In genomic region chr2:184006998-184007397, GRCh38 we compare ENCODE assay signal across 23 cellular contexts.
A peak's percentile ranks its signal among the peaks of the same experiment; 100 is the strongest.
DNase-seq lines count a peak whose midpoint lies in the region; ATAC-seq and TF ChIP-seq lines count a peak whose summit lies in the region.
"Had no signal": no experiment of that assay in that cellular context is flagged by ENCODE, and none has a peak within 500 bp of the region (broad histone marks: within the 10 kb centered on the region; RNA-seq: fewer than 3 reads in every experiment).

No MANE protein-coding gene starts in this region.

- DNase-seq in NCI-H2227 (lab: John Stamatoyannopoulos, UW; ENCODE audit: unreplicated experiment) = peak; percentile 27
- DNase-seq in NCI-H2227 treated with DMSO at 0.1 percent for 48 hours (lab: John Stamatoyannopoulos, UW) = no peak
- peak; percentile 26 for DNase-seq in NCI-H345 (lab: John Stamatoyannopoulos, UW)
- peak; percentile 55 for DNase-seq in SHP77 treated with DMSO at 0.1 percent for 48 hours (lab: John Stamatoyannopoulos, UW)
- DNase-seq in upper lobe of right lung = no peak
- no peak for DNase-seq in NAMALWA (ENCODE audit: low spot score)
- DNase-seq: activated CD4-positive, alpha-beta T cell treated with anti-CD3 and anti-CD28 coated beads, Interleukin-2, amount 50 U/mL, for 1 hour; activated CD8-positive, alpha-beta memory T cell treated with anti-CD3 and anti-CD28 coated beads, Interleukin-2, amount 50 U/mL, for 4 hours; activated effector memory CD4-positive, alpha-beta T cell treated with Interleukin-2 at 50 U/mL for 16 hours; Calu3; GM23248; right lobe of liver; substantia nigra; T-helper 17 cell had no signal

- H3K4me1 ChIP-seq in upper lobe of right lung = no peaks in the 10 kb centered on the region
- H3K4me1 ChIP-seq: A549, BLaER1, breast epithelium, parathyroid adenoma, right lobe of liver had no signal

- H3K27me3 ChIP-seq in upper lobe of right lung = no peaks in the 10 kb centered on the region
- H3K27me3 ChIP-seq: BLaER1, breast epithelium, right lobe of liver had no signal

- H3K36me3 ChIP-seq in upper lobe of right lung = no peaks in the 10 kb centered on the region
- H3K36me3 ChIP-seq: BLaER1, breast epithelium, right lobe of liver had no signal

- no peak overlapping the region for H3K27ac ChIP-seq in upper lobe of right lung
- H3K27ac ChIP-seq: A549, BLaER1, breast epithelium, coronary artery, GM23248, parathyroid adenoma, right lobe of liver had no signal

- ATAC-seq in upper lobe of right lung (peak; percentile 47), GM19452 (IDR thresholded peaks at IDR 0.05; ENCODE audit: unreplicated experiment) (no peak), HG03108 (IDR thresholded peaks at IDR 0.05; ENCODE audit: unreplicated experiment) (no peak)
- ATAC-seq: A549; K562; natural killer cell treated with Interleukin-12 subunit alpha and Interleukin-12 subunit beta and Interleukin-15 and Interleukin-18, amount 100 ng/mL, for 72 hours; T-helper 17 cell had no signal

- H3K4me3 ChIP-seq in upper lobe of right lung = no peak overlapping the region
- H3K4me3 ChIP-seq: A549, BLaER1, breast epithelium, coronary artery, GM23248, K562, right lobe of liver had no signal

- TF ChIP-seq CTCF in upper lobe of right lung (IDR thresholded peaks at IDR 0.05) = no peak

- intact Hi-C loops in upper lobe of right lung (cut with DNase I) = no loop called here

- no peaks in the 10 kb centered on the region for H3K9me3 ChIP-seq in upper lobe of right lung
- H3K9me3 ChIP-seq: A549, BLaER1, breast epithelium, right lobe of liver had no signal

Comparison
In these comparisons a context has a peak if more than half of its experiments do, and no peak if none do; other contexts are left out.
1. DNase-seq: peak in NCI-H2227 (single experiment), NCI-H345 (single experiment) and SHP77 treated with DMSO at 0.1 percent for 48 hours (single experiment); none in NCI-H2227 treated with DMSO at 0.1 percent for 48 hours (single experiment), upper lobe of right lung (single experiment) and NAMALWA (single experiment).